In genomic region chr3:126081618-126082333, GRCh38 we compare ENCODE assay signal across 8 cellular contexts. TPM values are rescaled to one million over a fixed set of nuclear protein-coding genes. Genes with fewer than 3 reads are reported as not detected.
DNase-seq lines count a peak whose midpoint lies in the region; ATAC-seq and TF ChIP-seq lines count a peak whose summit lies in the region.

No MANE protein-coding gene starts in this region.

- H3K36me3 ChIP-seq in osteoblast (ENCODE audit: insufficient read depth, low read length): no peaks in the 10 kb centered on the region

- no peak overlapping the region for H3K27ac Mint-ChIP-seq in chondrocyte (ENCODE audit: unreplicated experiment)

- TF ChIP-seq CTCF in chondrocyte (IDR thresholded peaks at IDR 0.05) (peak; percentile 58), osteoblast (IDR thresholded peaks at IDR 0.05; ENCODE audit: extremely low read depth, low read depth, low read length) (peak; percentile 54)

- H3K27ac ChIP-seq in osteoblast (ENCODE audit: low read depth, low read length): no peak overlapping the region

- H2AFZ ChIP-seq in osteoblast (ENCODE audit: low read length): no peak overlapping the region

- H3K27me3 Mint-ChIP-seq in chondrocyte (ENCODE audit: low read depth): no peaks in the 10 kb centered on the region

- H3K27me3 ChIP-seq in osteoblast (ENCODE audit: insufficient read depth, low read length): no peaks in the 10 kb centered on the region

- H3K9me3 Mint-ChIP-seq in chondrocyte (ENCODE audit: low read depth): peaks cover 3% of the 10 kb centered on the region

- H3K4me1 ChIP-seq in osteoblast (ENCODE audit: insufficient read depth, low read length): no peaks in the 10 kb centered on the region

- peaks cover 5% of the 10 kb centered on the region for H4K20me1 ChIP-seq in osteoblast (ENCODE audit: insufficient read depth, low read length)

- DNase-seq in activated CD4-positive, alpha-beta T cell treated with anti-CD3 and anti-CD28 coated beads for 48 hours: peak; percentile 44
- DNase-seq in activated CD4-positive, alpha-beta T cell treated with anti-CD3 and anti-CD28 coated beads, Interleukin-2, amount 50 U/mL, for 1 hour: no peak
- DNase-seq in NCI-H2196 (lab: John Stamatoyannopoulos, UW; ENCODE audit: unreplicated experiment) (peak; percentile 74), chondrocyte (ENCODE audit: low spot score) (no peak), osteoblast (ENCODE audit: insufficient read length, low spot score, missing footprints) (peak; percentile 95), NCI-H2107 treated with DMSO at 0.1 percent for 48 hours (lab: John Stamatoyannopoulos, UW; ENCODE audit: unreplicated experiment) (no peak), putamen (ENCODE audit: low spot score) (no peak)

- H3K4me3 Mint-ChIP-seq in chondrocyte (ENCODE audit: unreplicated experiment): no peak overlapping the region

- no peaks in the 10 kb centered on the region for H3K79me2 ChIP-seq in osteoblast (ENCODE audit: insufficient read depth, low read length)

- H3K36me3 Mint-ChIP-seq in chondrocyte (ENCODE audit: low read depth): no peaks in the 10 kb centered on the region

- no peak overlapping the region for H3K4me3 ChIP-seq in osteoblast (ENCODE audit: insufficient read depth, low read length)

- ATAC-seq in HG03159 (IDR thresholded peaks at IDR 0.05; ENCODE audit: unreplicated experiment): no peak

- H3K4me2 ChIP-seq in osteoblast (ENCODE audit: insufficient read depth, low read length): no peak overlapping the region

- H3K9me3 ChIP-seq in osteoblast (ENCODE audit: low read depth, low read length): no peaks in the 10 kb centered on the region

- H3K4me1 Mint-ChIP-seq in chondrocyte (ENCODE audit: low read depth): peaks cover 14% of the 10 kb centered on the region

RNA-seq across cellular contexts. Expression of gene SLC41A3, which starts 2.1 kb away (rescaled TPM):
- total RNA-seq in chondrocyte: 38.5 to 51.9 TPM (median 43.2 TPM) in 3 replicates
- 41.5 and 59.4 TPM in 2 replicates for total RNA-seq in osteoblast

Comparison
In these comparisons a context has a peak if more than half of its experiments do, and no peak if none do; other contexts are left out.
1. DNase-seq: peak in activated CD4-positive, alpha-beta T cell treated with anti-CD3 and anti-CD28 coated beads for 48 hours (single experiment), NCI-H2196 (single experiment) and osteoblast (single experiment); none in activated CD4-positive, alpha-beta T cell treated with anti-CD3 and anti-CD28 coated beads, Interleukin-2, amount 50 U/mL, for 1 hour (single experiment), chondrocyte (single experiment), NCI-H2107 treated with DMSO at 0.1 percent for 48 hours (single experiment) and putamen (single experiment).